ENCODE assay signal across 8 cellular contexts in the genomic region with DNA sequence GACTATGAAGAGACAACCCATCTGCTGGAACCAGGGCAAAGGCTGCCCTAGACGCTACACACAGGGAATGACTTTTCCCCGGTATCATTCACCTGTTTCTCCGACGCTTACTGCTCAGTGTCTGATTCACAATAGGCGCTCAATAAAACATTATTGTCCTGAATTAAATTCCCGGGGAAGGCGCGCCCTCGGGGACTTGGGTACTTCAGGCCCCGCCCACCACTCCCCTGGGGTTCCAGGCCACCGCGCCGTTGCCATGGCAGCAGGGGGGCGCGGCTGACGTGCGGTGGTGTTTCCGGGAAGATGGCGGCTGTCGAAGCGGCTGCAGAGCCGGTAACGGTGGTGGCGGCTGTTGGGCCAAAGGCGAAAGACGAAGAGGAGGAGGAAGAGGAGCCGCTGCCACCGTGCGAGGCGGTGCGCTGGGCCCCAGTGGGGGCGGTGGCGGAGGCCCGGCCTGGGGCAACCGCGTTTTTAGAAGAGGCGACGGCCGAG. TPM values are rescaled to one million over a fixed set of nuclear protein-coding genes. Genes with fewer than 3 reads are reported as not detected.
A peak's percentile ranks its signal among the peaks of the same experiment; 100 is the strongest.
DNase-seq lines count a peak whose midpoint lies in the region; ATAC-seq, FAIRE-seq and TF ChIP-seq lines count a peak whose summit lies in the region.

A gene (plus strand): TSS at position 292 of the 492 bp plus-strand sequence. CDS start 12 bp downstream, at position 304.

- DNase-seq in GF-D8 (lab: John Stamatoyannopoulos, UW) (peak; percentile 54), NCI-H146 (lab: John Stamatoyannopoulos, UW) (peak; percentile 93), T-helper 17 cell (peak; percentile 86 to 89 (median 87)), amygdala (lab: John Stamatoyannopoulos, UW) (peak in 55 of 56 donors; percentile 22 to 89 (median 72)), right atrium auricular region (ENCODE audit: low spot score) (peak; percentile 93), putamen (ENCODE audit: low spot score) (peak; percentile 90), urothelium cell line (ENCODE audit: low spot score) (peak; percentile 94)

- FAIRE-seq in urothelium cell line (lab: Jason Lieb, UNC) = no peak

- H3K4me1 Mint-ChIP-seq in T-helper 17 cell = peaks cover 25% of the 10 kb centered on the region

- H3K4me3 Mint-ChIP-seq in T-helper 17 cell = peak within 1 kb of the TSS; percentile 99

- TF ChIP-seq CTCF in right atrium auricular region (IDR thresholded peaks at IDR 0.05) = no peak

- ATAC-seq in HG02610 (IDR thresholded peaks at IDR 0.05; ENCODE audit: unreplicated experiment) (peak; percentile 54), T-helper 17 cell (peak; percentile 91)

- no peaks in the 10 kb centered on the region for H3K27me3 Mint-ChIP-seq in T-helper 17 cell

- H3K4me3 ChIP-seq in right atrium auricular region = peak within 1 kb of the TSS; percentile 79

- no peaks in the 10 kb centered on the region for H3K36me3 Mint-ChIP-seq in T-helper 17 cell (ENCODE audit: low read depth)

- H3K27me3 ChIP-seq in right atrium auricular region = no peaks in the 10 kb centered on the region

- peak within 1 kb of the TSS; percentile 82 for H3K27ac ChIP-seq in right atrium auricular region

- H3K9me3 ChIP-seq in T-helper 17 cell (ENCODE audit: control insufficient read depth, low read length, poor library complexity, severe bottlenecking) (no peaks in the 10 kb centered on the region), right atrium auricular region (no peaks in the 10 kb centered on the region)

- peaks cover 0 to 26% of the 10 kb centered on the region in 2 donors for H3K4me1 ChIP-seq in right atrium auricular region

- no peaks in the 10 kb centered on the region for H3K36me3 ChIP-seq in right atrium auricular region

- peak within 1 kb of the TSS; percentile 93 for H3K27ac Mint-ChIP-seq in T-helper 17 cell

RNA-seq across cellular contexts. Expression of the gene that starts here (rescaled TPM):
- total RNA-seq in T-helper 17 cell = 10 to 100 TPM; 15.6 to 16.6 TPM
- 10 to 100 TPM in 1 of 2 donors, 1 to 10 TPM in 1; 9.9 to 11.1 TPM for total RNA-seq in right atrium auricular region

Comparison
In these comparisons a context has a peak if more than half of its experiments do, and no peak if none do; other contexts are left out.
1. Peak in every context shown above with its lines: DNase-seq, ATAC-seq, H3K4me3 ChIP-seq and H3K27ac ChIP-seq.